In genomic region chr3:170007031-170007663, GRCh38 we compare ENCODE assay signal across 9 cellular contexts. TPM values are rescaled to one million over a fixed set of nuclear protein-coding genes. Genes with fewer than 3 reads are reported as not detected.
DNase-seq lines count a peak whose midpoint lies in the region; ATAC-seq and TF ChIP-seq lines count a peak whose summit lies in the region.
"Had no signal": no experiment of that assay in that cellular context is flagged by ENCODE, and none has a peak within 500 bp of the region (broad histone marks: within the 10 kb centered on the region; RNA-seq: fewer than 3 reads in every experiment).

No MANE protein-coding gene starts in this region.

- H3K4me1 ChIP-seq in right cardiac atrium (ENCODE audit: control insufficient read depth, insufficient read depth, low read length) (peaks cover 2% of the 10 kb centered on the region), PC-9 (replicated peaks; ENCODE audit: insufficient read depth) (no peaks in the 10 kb centered on the region)

- no peaks in the 10 kb centered on the region for H4K20me1 ChIP-seq in PC-9 (ENCODE audit: insufficient read depth)

- H3K36me3 Mint-ChIP-seq in central memory CD8-positive, alpha-beta T cell (ENCODE audit: insufficient read depth), result peaks cover 1% of the 10 kb centered on the region
- H3K36me3 Mint-ChIP-seq: brain had no signal

- no peaks in the 10 kb centered on the region for H3K9me3 Mint-ChIP-seq in central memory CD8-positive, alpha-beta T cell
- H3K9me3 Mint-ChIP-seq in stimulated activated naive CD8-positive, alpha-beta T cell treated with anti-CD3 and anti-CD28 coated beads, Interleukin-15, amount 100 ng/mL, for 72 hours, result no peaks in the 10 kb centered on the region
- H3K9me3 Mint-ChIP-seq: brain had no signal

- H3K4me3 ChIP-seq in right cardiac atrium (ENCODE audit: low read length) (no peak overlapping the region), PC-9 (no peak overlapping the region)

- peak overlapping the region; percentile 68 for H2AFZ ChIP-seq in PC-9

- no peaks in the 10 kb centered on the region for H3K27me3 Mint-ChIP-seq in central memory CD8-positive, alpha-beta T cell
- H3K27me3 Mint-ChIP-seq in stimulated activated naive CD8-positive, alpha-beta T cell treated with anti-CD3 and anti-CD28 coated beads, Interleukin-15, amount 100 ng/mL, for 72 hours, result no peaks in the 10 kb centered on the region
- H3K27me3 Mint-ChIP-seq: brain had no signal

- CTCF ChIA-PET in PC-9 (lab: Charles Lee) (no interaction called here), RWPE1 (lab: Yijun Ruan, JAX) (interaction anchor here (0.6 kb wide), 1 partner anchor 130 kb away, joined by 3 read pairs; no protein-coding TSS in a partner anchor)

- POLR2A ChIA-PET in PC-9 (lab: Charles Lee; ENCODE audit: unreplicated experiment) (no interaction called here), RWPE1 (lab: Yijun Ruan, JAX; ENCODE audit: low non-redundant PET) (no interaction called here)

- peak in 1 of 3 donors; percentile 22 for DNase-seq in right cardiac atrium
- no peak for DNase-seq in Right ventricle myocardium inferior (ENCODE audit: missing footprints)
- no peak for DNase-seq in PC-9
- DNase-seq in central memory CD8-positive, alpha-beta T cell (ENCODE audit: low spot score in 2 of 2), result no peak
- peak; percentile 39 to 56 for DNase-seq in stimulated activated naive CD8-positive, alpha-beta T cell treated with anti-CD3 and anti-CD28 coated beads, Interleukin-15, amount 100 ng/mL, for 72 hours
- no peak for DNase-seq in RWPE1 (ENCODE audit: low spot score)

- no peaks in the 10 kb centered on the region for H3K36me3 ChIP-seq in PC-9 (ENCODE audit: low read depth)

- intact Hi-C loops in right cardiac atrium (cut with DNase I), result no loop called here
- intact Hi-C loops in Right ventricle myocardium inferior (cut with DNase I), result no loop called here
- intact Hi-C loops in PC-9 (cut with micrococcal nuclease; ENCODE audit: unreplicated experiment), result no loop called here

- TF ChIP-seq CTCF in PC-9 (conservative IDR thresholded peaks at IDR 0.05) (no peak), RWPE1 (conservative IDR thresholded peaks at IDR 0.05; ENCODE audit: low read depth) (no peak)

- peak overlapping the region; percentile 12 for H3K27ac Mint-ChIP-seq in central memory CD8-positive, alpha-beta T cell (ENCODE audit: low read depth)
- peak overlapping the region; percentile 66 to 98 for H3K27ac Mint-ChIP-seq in stimulated activated naive CD8-positive, alpha-beta T cell treated with anti-CD3 and anti-CD28 coated beads, Interleukin-15, amount 100 ng/mL, for 72 hours
- H3K27ac Mint-ChIP-seq: brain had no signal

- no peaks in the 10 kb centered on the region for H3K9me2 ChIP-seq in PC-9 (ENCODE audit: insufficient read depth)

- 66% methylated on average over 7 of the region's 7 CpGs for WGBS in right cardiac atrium

- no peaks in the 10 kb centered on the region for H3K27me3 ChIP-seq in right cardiac atrium (ENCODE audit: control insufficient read depth, insufficient read depth)
- no peaks in the 10 kb centered on the region for H3K27me3 ChIP-seq in PC-9 (ENCODE audit: insufficient read depth, low read depth)

- BruUV-seq in PC-9 (replicated peaks; lab: Mats Ljungman, UMichigan), result no TSS peak

- peaks cover 22% of the 10 kb centered on the region for H3K4me1 Mint-ChIP-seq in central memory CD8-positive, alpha-beta T cell
- H3K4me1 Mint-ChIP-seq in stimulated activated naive CD8-positive, alpha-beta T cell treated with anti-CD3 and anti-CD28 coated beads, Interleukin-15, amount 100 ng/mL, for 72 hours, result peaks cover 38% of the 10 kb centered on the region
- H3K4me1 Mint-ChIP-seq: brain had no signal

- H3K79me2 ChIP-seq in PC-9 (ENCODE audit: low read depth), result no peaks in the 10 kb centered on the region

- H3K9me3 ChIP-seq in right cardiac atrium (ENCODE audit: control insufficient read depth, low read length) (no peaks in the 10 kb centered on the region), PC-9 (ENCODE audit: insufficient read depth, low read depth) (no peaks in the 10 kb centered on the region)

- H3K4me3 Mint-ChIP-seq in central memory CD8-positive, alpha-beta T cell, result no peak overlapping the region
- H3K4me3 Mint-ChIP-seq in stimulated activated naive CD8-positive, alpha-beta T cell treated with anti-CD3 and anti-CD28 coated beads, Interleukin-15, amount 100 ng/mL, for 72 hours, result peak overlapping the region; percentile 39 to 67
- H3K4me3 Mint-ChIP-seq: brain had no signal

- ATAC-seq in right cardiac atrium (peak; percentile 40 to 47), Right ventricle myocardium inferior (no peak), HG02884 (IDR thresholded peaks at IDR 0.05; ENCODE audit: unreplicated experiment) (peak; percentile 82), SK-N-SH treated with all-trans-retinoic acid at 6 μM for 48 hours (no peak)
- ATAC-seq in central memory CD8-positive, alpha-beta T cell (replicated peaks; ENCODE audit: extremely low read depth, poor library complexity, severe bottlenecking), result peak; percentile 68
- peak; percentile 95 for ATAC-seq in stimulated activated naive CD8-positive, alpha-beta T cell treated with anti-CD3 and anti-CD28 coated beads, Interleukin-15, amount 100 ng/mL, for 72 hours

- H3K27ac ChIP-seq in right cardiac atrium (ENCODE audit: low read length) (no peak overlapping the region), PC-9 (no peak overlapping the region), RWPE1 (no peak overlapping the region)

- H3K4me2 ChIP-seq in PC-9, result no peak overlapping the region

- H3F3A ChIP-seq in PC-9 (ENCODE audit: insufficient read depth, low read depth), result no peaks in the 10 kb centered on the region

TF ChIP-seq in SK-N-SH treated with all-trans-retinoic acid at 6 μM for 48 hours, 23 proteins besides CTCF, POLR2A, EP300 and RAD21:
- TF ChIP-seq ZNF70 (CRISPR knock-in tag; IDR thresholded peaks at IDR 0.05) (no peak), ZFP3 (CRISPR knock-in tag; IDR thresholded peaks at IDR 0.05) (no peak), BACH2 (CRISPR knock-in tag; IDR thresholded peaks at IDR 0.05; ENCODE audit: borderline replicate concordance) (no peak), PPARA (CRISPR knock-in tag; IDR thresholded peaks at IDR 0.05; ENCODE audit: borderline replicate concordance) (no peak), RARB (CRISPR knock-in tag; IDR thresholded peaks at IDR 0.05) (no peak), ZC3H10 (CRISPR knock-in tag; IDR thresholded peaks at IDR 0.05) (no peak), CSRNP3 (CRISPR knock-in tag; IDR thresholded peaks at IDR 0.05) (no peak), ZFP30 (CRISPR knock-in tag; IDR thresholded peaks at IDR 0.05) (no peak), TOX (CRISPR knock-in tag; IDR thresholded peaks at IDR 0.05; ENCODE audit: borderline replicate concordance) (no peak)

RNA-seq across cellular contexts. Expression of gene GPR160, which starts 30.6 kb away (rescaled TPM):
- total RNA-seq in right cardiac atrium, result under 1 TPM; 0.48 to 0.74 (median 0.60) TPM
- polyA plus RNA-seq in right cardiac atrium, result 0.84 TPM
- total RNA-seq in Right ventricle myocardium inferior, result 1.2 TPM
- total RNA-seq in PC-9 (2021), result 11.1 and 12.6 TPM in 2 replicates

RNA-seq across cellular contexts. Expression of gene SEC62, which starts 40.5 kb away (rescaled TPM):
- total RNA-seq in right cardiac atrium (10 to 100 TPM; 90.0 to 99.7 (median 97.2) TPM), Right ventricle myocardium inferior (78.0 TPM), PC-9 (2021) (61.8 and 99.6 TPM in 2 replicates)
- polyA plus RNA-seq in right cardiac atrium, result 45.0 TPM

Comparison
In these comparisons a context has a peak if more than half of its experiments do, and no peak if none do; other contexts are left out.
1. ATAC-seq: peak in right cardiac atrium (2 of 2), HG02884 (single experiment), central memory CD8-positive, alpha-beta T cell (single experiment) and stimulated activated naive CD8-positive, alpha-beta T cell treated with anti-CD3 and anti-CD28 coated beads, Interleukin-15, amount 100 ng/mL, for 72 hours (single experiment); none in Right ventricle myocardium inferior (single experiment) and SK-N-SH treated with all-trans-retinoic acid at 6 μM for 48 hours (single experiment).
2. DNase-seq: peak in stimulated activated naive CD8-positive, alpha-beta T cell treated with anti-CD3 and anti-CD28 coated beads, Interleukin-15, amount 100 ng/mL, for 72 hours (2 of 2); none in Right ventricle myocardium inferior (single experiment), PC-9 (0 of 2), central memory CD8-positive, alpha-beta T cell (0 of 2) and RWPE1 (single experiment).